In the genomic region with DNA sequence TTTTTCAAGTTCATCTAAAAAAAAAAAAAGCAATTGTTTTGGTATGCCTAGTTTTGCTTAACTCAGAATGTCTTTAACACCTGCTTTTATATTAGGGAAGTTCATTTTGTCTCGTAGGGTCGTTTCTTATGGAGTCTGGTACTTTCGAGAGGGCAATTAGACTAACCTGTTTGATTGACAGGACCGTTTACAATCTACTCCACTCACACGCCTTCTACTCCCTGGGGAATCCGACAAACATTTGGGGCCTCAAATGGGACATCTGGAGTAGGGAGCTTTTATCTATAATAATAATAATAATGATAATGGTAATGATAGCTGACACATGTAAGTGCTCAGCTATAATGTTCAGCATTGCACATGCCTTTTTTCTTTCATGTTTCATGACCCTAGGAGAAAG, we compare ENCODE assay signal across 15 cellular contexts.
A peak's percentile ranks its signal among the peaks of the same experiment; 100 is the strongest.
DNase-seq lines count a peak whose midpoint lies in the region; ATAC-seq and TF ChIP-seq lines count a peak whose summit lies in the region.
"Had no signal": no experiment of that assay in that cellular context is flagged by ENCODE, and none has a peak within 500 bp of the region (broad histone marks: within the 10 kb centered on the region; RNA-seq: fewer than 3 reads in every experiment).

No MANE protein-coding gene starts in this region.

- TF ChIP-seq CTCF in OCI-LY1 (IDR thresholded peaks at IDR 0.05; ENCODE audit: low read length) (no peak), fibroblast of lung (conservative IDR thresholded peaks at IDR 0.05 in 1 of 2, IDR thresholded peaks at IDR 0.05 in 1 of 2; ENCODE audit: low read depth in 1 of 2, low read length in 2 of 2) (no peak), stomach (IDR thresholded peaks at IDR 0.05) (no peak), lower lobe of right lung (IDR thresholded peaks at IDR 0.05) (no peak)

- H3K4me3 ChIP-seq in OCI-LY1 (ENCODE audit: low read depth, low read length, poor library complexity, severe bottlenecking) (peak overlapping the region; percentile 8), fibroblast of lung (replicated peaks in 1 of 4; ENCODE audit: control extremely low read depth in 1 of 4, insufficient read depth in 1 of 4, low read depth in 3 of 4, low read length in 4 of 4) (no peak overlapping the region), stomach (no peak overlapping the region), lower lobe of right lung (no peak overlapping the region)
- H3K4me3 ChIP-seq: pancreas had no signal

- H4K20me1 ChIP-seq in OCI-LY1 (ENCODE audit: insufficient read depth, low read length): no peaks in the 10 kb centered on the region
- no peaks in the 10 kb centered on the region for H4K20me1 ChIP-seq in fibroblast of lung (ENCODE audit: control insufficient read depth, extremely low read depth, insufficient read depth, low read length)

- DNase-seq in HEK293T (ENCODE audit: extremely low spot score) (no peak), fibroblast of lung (ENCODE audit: low read depth in 2 of 2) (no peak), stomach (no peak), GF-D8 (lab: John Stamatoyannopoulos, UW) (no peak), lower lobe of right lung (no peak)
- no peak for DNase-seq in stimulated activated CD4-positive, alpha-beta T cell treated with anti-CD3 and anti-CD28 coated beads, Interleukin-12 subunit alpha, Interleukin-12 subunit beta, amount 100 ng/mL, for 4 hours
- DNase-seq: activated CD4-positive, alpha-beta T cell treated with anti-CD3 and anti-CD28 coated beads for 1 hour; activated gamma-delta T cell; C1 segment of cervical spinal cord; NCI-H1105; SHP77 treated with DMSO at 0.1 percent for 48 hours; stimulated activated CD4-positive, alpha-beta T cell treated with anti-CD3 and anti-CD28 coated beads, Interleukin-4, amount 100 ng/mL, for 24 hours had no signal

- H3K4me2 ChIP-seq in OCI-LY1 (ENCODE audit: low read length): peak overlapping the region; percentile 51
- no peak overlapping the region for H3K4me2 ChIP-seq in fibroblast of lung (ENCODE audit: extremely low read depth, insufficient read depth, low read length)
- H3K4me2 ChIP-seq: KMS-11 had no signal

- no peak for TF ChIP-seq POLR2A in stomach (IDR thresholded peaks at IDR 0.05)

- H3K4me1 ChIP-seq in OCI-LY1 (ENCODE audit: insufficient read depth, low read length, severe bottlenecking): peaks cover 30% of the 10 kb centered on the region
- H3K4me1 ChIP-seq in fibroblast of lung (ENCODE audit: control insufficient read depth, extremely low read depth, insufficient read depth, low read length): peaks cover 50% of the 10 kb centered on the region
- peaks cover 0 to 78% (median 45%) of the 10 kb centered on the region in 4 donors for H3K4me1 ChIP-seq in stomach
- H3K4me1 ChIP-seq in lower lobe of right lung: peaks cover 10% of the 10 kb centered on the region

- H2AFZ ChIP-seq in OCI-LY1 (ENCODE audit: low read length) (no peak overlapping the region), fibroblast of lung (ENCODE audit: low read length) (no peak overlapping the region)

- no peaks in the 10 kb centered on the region for H3K27me3 ChIP-seq in OCI-LY1 (ENCODE audit: insufficient read depth, low read length)
- no peaks in the 10 kb centered on the region for H3K27me3 ChIP-seq in fibroblast of lung (ENCODE audit: control insufficient read depth, insufficient read depth, low read length)
- H3K27me3 ChIP-seq in stomach: no peaks in the 10 kb centered on the region
- H3K27me3 ChIP-seq in lower lobe of right lung (ENCODE audit: low read depth): no peaks in the 10 kb centered on the region
- H3K27me3 ChIP-seq: pancreas had no signal

- CTCF ChIA-PET in HEK293T (lab: Yijun Ruan, JAX): no interaction called here

- WGBS in stomach, 5 donors: 60 to 72% (median 63%) methylated on average over 6 of the region's 6 CpGs

- H3K36me3 ChIP-seq in OCI-LY1 (ENCODE audit: insufficient read depth, low read length) (peaks cover 63% of the 10 kb centered on the region), fibroblast of lung (ENCODE audit: control insufficient read depth, insufficient read depth, low read length) (no peaks in the 10 kb centered on the region), stomach (no peaks in the 10 kb centered on the region), lower lobe of right lung (no peaks in the 10 kb centered on the region)
- H3K36me3 ChIP-seq: pancreas had no signal

- H3F3A ChIP-seq in OCI-LY1 (ENCODE audit: insufficient read depth, low read length): no peaks in the 10 kb centered on the region

- no peaks in the 10 kb centered on the region for H3K79me2 ChIP-seq in OCI-LY1 (ENCODE audit: insufficient read depth, low read length)
- H3K79me2 ChIP-seq in fibroblast of lung (ENCODE audit: control insufficient read depth, insufficient read depth, low read length): peaks cover 14% of the 10 kb centered on the region

- no peak for TF ChIP-seq EP300 in stomach (IDR thresholded peaks at IDR 0.05)

- ATAC-seq in lower lobe of right lung: no peak

- intact Hi-C loops in stomach (cut with DNase I; ENCODE audit: low total_unique reads): no loop called here
- intact Hi-C loops in lower lobe of right lung (cut with DNase I): no loop called here

- no peaks in the 10 kb centered on the region for H3K9me3 ChIP-seq in OCI-LY1 (ENCODE audit: low read length)
- H3K9me3 ChIP-seq in fibroblast of lung (ENCODE audit: control insufficient read depth, insufficient read depth, low read depth, low read length): no peaks in the 10 kb centered on the region
- no peaks in the 10 kb centered on the region for H3K9me3 ChIP-seq in stomach
- H3K9me3 ChIP-seq in lower lobe of right lung: no peaks in the 10 kb centered on the region
- H3K9me3 ChIP-seq: pancreas had no signal

- POLR2A ChIA-PET in HEK293T (lab: Yijun Ruan, JAX): no interaction called here

- peak overlapping the region; percentile 84 for H3K27ac ChIP-seq in OCI-LY1 (ENCODE audit: low read depth, low read length, poor library complexity, severe bottlenecking)
- H3K27ac ChIP-seq in fibroblast of lung (ENCODE audit: insufficient read depth, low read length): peak overlapping the region; percentile 55
- peak overlapping the region in 3 of 5 donors; percentile 11 to 76 (median 62) for H3K27ac ChIP-seq in stomach
- H3K27ac ChIP-seq in lower lobe of right lung: no peak overlapping the region
- H3K27ac ChIP-seq: KMS-11, pancreas had no signal

- no peaks in the 10 kb centered on the region for H3K9me2 ChIP-seq in OCI-LY1 (ENCODE audit: low read depth, low read length)

- H3K9ac ChIP-seq in OCI-LY1 (ENCODE audit: low read length): peak overlapping the region; percentile 34; the same call in 1 of the 2 replicates
- H3K9ac ChIP-seq in fibroblast of lung (ENCODE audit: insufficient read depth, low read length): no peak overlapping the region
- H3K9ac ChIP-seq: KMS-11 had no signal

TF ChIP-seq in HEK293T, 16 proteins besides CTCF, POLR2A, EP300 and RAD21:
- TF ChIP-seq FOXM1 (IDR thresholded peaks at IDR 0.05; ENCODE audit: borderline replicate concordance): no peak
- TF ChIP-seq, protein P1, sequence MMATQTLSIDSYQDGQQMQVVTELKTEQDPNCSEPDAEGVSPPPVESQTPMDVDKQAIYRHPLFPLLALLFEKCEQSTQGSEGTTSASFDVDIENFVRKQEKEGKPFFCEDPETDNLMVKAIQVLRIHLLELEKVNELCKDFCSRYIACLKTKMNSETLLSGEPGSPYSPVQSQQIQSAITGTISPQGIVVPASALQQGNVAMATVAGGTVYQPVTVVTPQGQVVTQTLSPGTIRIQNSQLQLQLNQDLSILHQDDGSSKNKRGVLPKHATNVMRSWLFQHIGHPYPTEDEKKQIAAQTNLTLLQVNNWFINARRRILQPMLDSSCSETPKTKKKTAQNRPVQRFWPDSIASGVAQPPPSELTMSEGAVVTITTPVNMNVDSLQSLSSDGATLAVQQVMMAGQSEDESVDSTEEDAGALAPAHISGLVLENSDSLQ (IDR thresholded peaks at IDR 0.05): peak; percentile 28; the same call in 1 of the 2 replicates
